8 cellular contexts compared by ENCODE assay signal in the genomic region with DNA sequence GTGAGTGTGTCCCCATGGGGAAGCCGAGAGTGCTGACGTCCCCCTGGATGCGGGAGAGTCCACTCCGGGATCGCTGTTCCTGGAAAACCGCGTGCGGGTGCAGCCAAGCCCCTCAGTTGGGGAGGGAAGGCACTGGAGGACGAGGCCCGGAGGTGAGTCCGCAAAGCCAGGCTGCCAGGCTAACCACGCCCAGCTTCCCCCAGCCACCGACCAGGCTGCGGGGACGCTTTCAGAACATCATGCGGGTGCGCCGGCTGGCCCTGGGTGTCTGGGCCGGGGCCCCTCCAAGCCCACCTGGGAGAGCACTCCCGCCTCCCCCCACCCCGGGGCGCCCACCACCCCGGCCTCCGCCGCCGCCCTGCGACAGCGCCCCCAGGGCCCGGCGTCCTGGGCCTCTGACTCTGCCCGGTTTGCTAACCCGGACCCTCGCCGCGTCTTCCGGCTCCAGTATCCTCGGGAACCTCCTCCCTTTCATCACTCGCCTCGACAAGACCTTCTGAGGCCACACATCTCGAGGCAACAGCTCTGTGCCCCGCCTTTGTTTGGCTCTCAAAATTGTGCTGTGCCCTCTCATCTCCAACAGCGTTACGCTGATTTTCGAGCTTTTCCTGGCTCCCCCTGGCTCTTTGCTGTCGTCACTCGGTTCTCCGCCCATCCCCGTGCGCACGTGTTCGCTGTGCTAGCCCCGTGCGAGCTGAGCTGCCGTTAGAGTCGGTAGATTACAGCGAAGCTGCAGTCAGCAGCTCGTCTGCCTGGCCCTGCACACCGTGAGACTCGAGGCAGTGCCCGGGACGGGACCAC. TPM values are rescaled to one million over a fixed set of nuclear protein-coding genes. Genes with fewer than 3 reads are reported as not detected.
DNase-seq lines count a peak whose midpoint lies in the region; ATAC-seq, FAIRE-seq and TF ChIP-seq lines count a peak whose summit lies in the region.

No MANE protein-coding gene starts in this region.

- peak; percentile 82 to 97 (median 90) for ATAC-seq in T-cell (replicated peaks in 1 of 4)
- no peak for ATAC-seq in GM18861 (IDR thresholded peaks at IDR 0.05; ENCODE audit: unreplicated experiment)
- no peak for ATAC-seq in GM18502 (IDR thresholded peaks at IDR 0.05; ENCODE audit: poor library complexity, unreplicated experiment)

- H3K4me2 ChIP-seq in astrocyte (ENCODE audit: low read length) = peak overlapping the region; percentile 90

- peaks cover 0 to 17% of the 10 kb centered on the region in 2 donors for H3K27me3 Mint-ChIP-seq in T-cell
- peaks cover 53% of the 10 kb centered on the region for H3K27me3 Mint-ChIP-seq in astrocyte (ENCODE audit: low read depth, unreplicated experiment)

- FAIRE-seq in astrocyte (lab: Jason Lieb, UNC) = no peak

- H3K4me1 Mint-ChIP-seq in T-cell = peaks cover 5 to 8% (median 6%) of the 10 kb centered on the region in 3 donors
- H3K4me1 Mint-ChIP-seq in astrocyte (ENCODE audit: low read depth, unreplicated experiment) = no peaks in the 10 kb centered on the region

- no peak overlapping the region for H3K27ac ChIP-seq in astrocyte (ENCODE audit: low read depth, low read length)

- H3K9me3 Mint-ChIP-seq in T-cell (no peaks in the 10 kb centered on the region), astrocyte (ENCODE audit: unreplicated experiment) (peaks cover 2% of the 10 kb centered on the region)

- H3K27ac Mint-ChIP-seq in T-cell = peak overlapping the region in 1 of 2 donors; percentile 87
- H3K27ac Mint-ChIP-seq in astrocyte (ENCODE audit: unreplicated experiment) = peak overlapping the region; percentile 42

- H3K4me3 Mint-ChIP-seq in T-cell = peak overlapping the region; percentile 85 to 87 (median 85)
- H3K4me3 Mint-ChIP-seq in astrocyte (ENCODE audit: unreplicated experiment) = no peak overlapping the region

- H3K9me3 ChIP-seq in astrocyte (ENCODE audit: insufficient read depth, low read depth, low read length) = peaks cover 3% of the 10 kb centered on the region

- no peak for TF ChIP-seq CTCF in astrocyte (IDR thresholded peaks at IDR 0.05; ENCODE audit: insufficient read depth, low read depth, low read length)

- H2AFZ ChIP-seq in astrocyte (ENCODE audit: low read depth, low read length) = peak overlapping the region; percentile 95

- no peaks in the 10 kb centered on the region for H3K79me2 ChIP-seq in astrocyte (ENCODE audit: insufficient read depth, low read length)

- peaks cover 47% of the 10 kb centered on the region for H3K27me3 ChIP-seq in astrocyte (ENCODE audit: insufficient read depth, low read length)

- no peaks in the 10 kb centered on the region for H3K36me3 Mint-ChIP-seq in T-cell
- H3K36me3 Mint-ChIP-seq in astrocyte (ENCODE audit: low read depth, unreplicated experiment) = no peaks in the 10 kb centered on the region

- H3K36me3 ChIP-seq in astrocyte (ENCODE audit: insufficient read depth, low read length) = no peaks in the 10 kb centered on the region

- H3K9ac ChIP-seq in astrocyte (ENCODE audit: low read length) = peak overlapping the region; percentile 35

- TF ChIP-seq POLR2A in erythroblast (IDR thresholded peaks at IDR 0.05; ENCODE audit: low read length) = no peak

- DNase-seq in AG08395 (ENCODE audit: low spot score) (peak; percentile 55), T-cell (peak; percentile 49 to 80 (median 66)), astrocyte (ENCODE audit: low read depth) (peak; percentile 31), iPS-NIHi11 (ENCODE audit: low spot score) (peak; percentile 66), erythroblast (lab: John Stamatoyannopoulos, UW) (no peak)
- DNase-seq in stimulated activated CD4-positive, alpha-beta T cell treated with anti-CD3 and anti-CD28 coated beads, Interleukin-15, amount 100 ng/mL, for 48 hours (ENCODE audit: low read depth in 2 of 2) = peak; percentile 43 to 53

- CTCF ChIA-PET in T-cell (lab: Charles Lee) = interaction anchor here (0.7 kb wide), 2 partner anchors 58 to 155 kb away, joined by 3 to 4 read pairs; no protein-coding TSS in a partner anchor

- POLR2A ChIA-PET in T-cell (lab: Charles Lee) = interaction anchor here in 1 of 2 donors (0.6 kb wide), 1 partner anchor 1100 kb away, joined by 3 read pairs; no protein-coding TSS in a partner anchor

- H4K20me1 ChIP-seq in astrocyte (ENCODE audit: insufficient read depth, low read length) = no peaks in the 10 kb centered on the region

- peaks cover 2% of the 10 kb centered on the region for H3K4me1 ChIP-seq in astrocyte (ENCODE audit: insufficient read depth, low read length)

- peak overlapping the region; percentile 49 for H3K4me3 ChIP-seq in astrocyte (ENCODE audit: insufficient read depth, low read depth, low read length)

RNA-seq across cellular contexts. Expression of a gene that starts 47.1 kb away (rescaled TPM):
- 100 to 1,000 TPM in 1 of 5 donors, 10 to 100 TPM in 4; 80.5 to 102 (median 90.9) TPM for total RNA-seq in T-cell
- total RNA-seq in astrocyte = 50.7 and 57.8 TPM in 2 replicates

Comparison
In these comparisons a context has a peak if more than half of its experiments do, and no peak if none do; other contexts are left out.
1. DNase-seq: peak in AG08395 (single experiment), T-cell (34 of 34), astrocyte (single experiment), iPS-NIHi11 (single experiment) and stimulated activated CD4-positive, alpha-beta T cell treated with anti-CD3 and anti-CD28 coated beads, Interleukin-15, amount 100 ng/mL, for 48 hours (2 of 2); none in erythroblast (0 of 2).
2. ATAC-seq: peak in T-cell (4 of 4); none in GM18861 (single experiment) and GM18502 (single experiment).